8 cellular contexts compared by ENCODE assay signal in genomic region chr5:180831139-180832080, GRCh38. TPM values are rescaled to one million over a fixed set of nuclear protein-coding genes. Genes with fewer than 3 reads are reported as not detected.
DNase-seq lines count a peak whose midpoint lies in the region; ATAC-seq, FAIRE-seq and TF ChIP-seq lines count a peak whose summit lies in the region.

No MANE protein-coding gene starts in this region.

- ATAC-seq in GM19463 (IDR thresholded peaks at IDR 0.05; ENCODE audit: unreplicated experiment) (peak; percentile 74), HG03575 (IDR thresholded peaks at IDR 0.05; ENCODE audit: extremely low read depth, insufficient number of reproducible peaks, low FRiP score, unreplicated experiment) (peak; percentile 31)

- peaks cover 27% of the 10 kb centered on the region for H3K36me3 Mint-ChIP-seq in neural crest cell (ENCODE audit: low read depth)

- peak overlapping the region; percentile 93 for H3K4me3 Mint-ChIP-seq in neural crest cell

- no peaks in the 10 kb centered on the region for H3K9me3 ChIP-seq in stomach smooth muscle (ENCODE audit: control insufficient read depth in 2 of 2, low read length in 2 of 2)

- H3K4me1 ChIP-seq in stomach smooth muscle (ENCODE audit: control insufficient read depth, insufficient read depth, low read length): peaks cover 22% of the 10 kb centered on the region

- H3K27ac Mint-ChIP-seq in neural crest cell (ENCODE audit: unreplicated experiment): peak overlapping the region; percentile 100

- peak overlapping the region; percentile 85 for H3K27ac ChIP-seq in RWPE1
- H3K27ac ChIP-seq in stomach smooth muscle (ENCODE audit: low read length): peak overlapping the region; percentile 92

- H3K4me1 Mint-ChIP-seq in neural crest cell: peaks cover 27% of the 10 kb centered on the region

- peaks cover 3% of the 10 kb centered on the region for H3K9me3 Mint-ChIP-seq in neural crest cell

- no peaks in the 10 kb centered on the region for H3K27me3 ChIP-seq in stomach smooth muscle (ENCODE audit: control insufficient read depth in 1 of 2, insufficient read depth in 2 of 2, low read length in 2 of 2)

- H3K36me3 ChIP-seq in stomach smooth muscle (ENCODE audit: control insufficient read depth in 2 of 2, insufficient read depth in 2 of 2, low read length in 2 of 2): peaks cover 10 to 11% of the 10 kb centered on the region in 2 donors

- DNase-seq in D721Med (ENCODE audit: insufficient read length, low spot score): peak; percentile 76
- peak; percentile 91 for DNase-seq in RWPE1 (ENCODE audit: low spot score)
- DNase-seq in activated gamma-delta T cell treated with Interleukin-2 at 50 U/mL for 16 hours: peak; percentile 74
- DNase-seq in fibroblast of the conjunctiva (ENCODE audit: low read depth): peak; percentile 57
- DNase-seq in neural crest cell (ENCODE audit: low read depth, low spot score): peak; percentile 61

- TF ChIP-seq CTCF in D721Med (IDR thresholded peaks at IDR 0.05; ENCODE audit: insufficient read depth, missing control alignments) (no peak), RWPE1 (conservative IDR thresholded peaks at IDR 0.05; ENCODE audit: low read depth) (no peak), neural crest cell (conservative IDR thresholded peaks at IDR 0.05) (peak; percentile 38)

- POLR2A ChIA-PET in RWPE1 (lab: Yijun Ruan, JAX; ENCODE audit: low non-redundant PET): interaction anchor here (0.6 to 1.6 kb wide), 5 partner anchors 23 to 86 kb away, joined by 3 to 7 read pairs (median 3); partner anchors contain the start of genes MGAT1 and ZFP62

- no peak for FAIRE-seq in D721Med (lab: Jason Lieb, UNC)

- peak overlapping the region; percentile 96 to 98 for H3K4me3 ChIP-seq in stomach smooth muscle (ENCODE audit: low read length in 2 of 2)

- CTCF ChIA-PET in RWPE1 (lab: Yijun Ruan, JAX): interaction anchor here (0.7 to 1.4 kb wide), 7 partner anchors 10 to 256 kb away, joined by 3 to 5 read pairs (median 3); no protein-coding TSS in a partner anchor

- H3K9ac ChIP-seq in stomach smooth muscle (ENCODE audit: low read length in 2 of 2): peak overlapping the region; percentile 93

- no peaks in the 10 kb centered on the region for H3K27me3 Mint-ChIP-seq in neural crest cell (ENCODE audit: low read depth)

RNA-seq across cellular contexts. Expression of gene MGAT1, which starts 28.8 kb away (rescaled TPM):
- total RNA-seq in neural crest cell: 57.0 and 57.1 TPM in 2 replicates

RNA-seq across cellular contexts. Expression of gene ZFP62, which starts 29.7 kb away (rescaled TPM):
- 41.6 and 44.4 TPM in 2 replicates for total RNA-seq in neural crest cell

Comparison
In these comparisons a context has a peak if more than half of its experiments do, and no peak if none do; other contexts are left out.
1. Peak in every context shown above with its lines: DNase-seq, ATAC-seq, H3K4me3 ChIP-seq and H3K27ac ChIP-seq.